In the genomic region with DNA sequence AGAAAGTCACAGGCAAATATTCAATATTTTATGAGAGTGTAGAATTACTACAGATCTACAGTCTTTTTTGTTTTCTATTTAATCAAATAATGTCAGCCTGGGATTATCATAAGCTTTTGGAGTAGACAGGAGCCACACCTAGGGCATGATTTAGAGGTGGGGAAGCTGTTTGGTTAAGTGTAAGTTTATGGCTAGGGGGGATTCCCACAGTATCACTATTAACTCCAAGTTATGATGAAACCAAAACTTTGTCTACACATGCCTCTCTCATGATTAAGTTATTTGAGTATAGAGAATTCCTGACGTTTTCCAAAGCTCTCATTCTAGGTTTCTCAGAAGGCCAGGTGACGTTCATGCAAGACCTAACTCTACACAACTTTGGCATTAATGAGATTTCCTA, we compare ENCODE assay signal across 19 cellular contexts. TPM values are rescaled to one million over a fixed set of nuclear protein-coding genes. Genes with fewer than 3 reads are reported as not detected.
DNase-seq lines count a peak whose midpoint lies in the region; ATAC-seq lines count a peak whose summit lies in the region.
"Had no signal": no experiment of that assay in that cellular context is flagged by ENCODE, and none has a peak within 500 bp of the region (broad histone marks: within the 10 kb centered on the region; RNA-seq: fewer than 3 reads in every experiment).

No MANE protein-coding gene starts in this region.

- no peak overlapping the region for H3K27ac ChIP-seq in caudate nucleus (ENCODE audit: low read depth, low read length)
- H3K27ac ChIP-seq: dorsolateral prefrontal cortex, SJCRH30, vagina, WERI-Rb-1 had no signal

- ATAC-seq in GM18499 (IDR thresholded peaks at IDR 0.05; ENCODE audit: insufficient read depth, unreplicated experiment): peak; percentile 60
- ATAC-seq in GM19395 (IDR thresholded peaks at IDR 0.05; ENCODE audit: unreplicated experiment): peak; percentile 71
- ATAC-seq in HG02759 (IDR thresholded peaks at IDR 0.05; ENCODE audit: unreplicated experiment): peak; percentile 58
- peak; percentile 72 for ATAC-seq in HG03457 (IDR thresholded peaks at IDR 0.05; ENCODE audit: unreplicated experiment)

- no peak for DNase-seq in T-helper 2 cell
- no peak for DNase-seq in caudate nucleus (lab: John Stamatoyannopoulos, UW)
- DNase-seq in A172 (ENCODE audit: low spot score): no peak
- no peak for DNase-seq in effector CD4-positive, alpha-beta T cell
- DNase-seq: amygdala, dorsolateral prefrontal cortex, foreskin melanocyte, immature natural killer cell, NCI-H1436 treated with DMSO at 0.1 percent for 48 hours, NCI-H748 treated with DMSO at 0.1 percent for 48 hours, SJCRH30, WERI-Rb-1 had no signal

RNA-seq across cellular contexts. Expression of gene SERPINB10, which starts 2.1 kb away (rescaled TPM):
- total RNA-seq in A172 (2014; rRNA removed; shearing (Covaris generic)): not detected in 2 replicates
- total RNA-seq: mucosa of gallbladder, posterior vena cava, SJCRH30 had no signal

RNA-seq across cellular contexts. Expression of gene SERPINB2, which starts 22.4 kb away (rescaled TPM):
- total RNA-seq in A172 (2014; rRNA removed; shearing (Covaris generic)): not detected in 2 replicates
- total RNA-seq: mucosa of gallbladder, SJCRH30 had no signal

RNA-seq across cellular contexts. Expression of gene HMSD, which starts 39.2 kb away (rescaled TPM):
- 0.12 TPM in 1 of 2 replicates, not detected in the other for total RNA-seq in A172 (2014; rRNA removed; shearing (Covaris generic))
- total RNA-seq: mucosa of gallbladder, posterior vena cava, SJCRH30, vagina had no signal
